Comparison of ENCODE assay signal across 22 cellular contexts in the genomic region with DNA sequence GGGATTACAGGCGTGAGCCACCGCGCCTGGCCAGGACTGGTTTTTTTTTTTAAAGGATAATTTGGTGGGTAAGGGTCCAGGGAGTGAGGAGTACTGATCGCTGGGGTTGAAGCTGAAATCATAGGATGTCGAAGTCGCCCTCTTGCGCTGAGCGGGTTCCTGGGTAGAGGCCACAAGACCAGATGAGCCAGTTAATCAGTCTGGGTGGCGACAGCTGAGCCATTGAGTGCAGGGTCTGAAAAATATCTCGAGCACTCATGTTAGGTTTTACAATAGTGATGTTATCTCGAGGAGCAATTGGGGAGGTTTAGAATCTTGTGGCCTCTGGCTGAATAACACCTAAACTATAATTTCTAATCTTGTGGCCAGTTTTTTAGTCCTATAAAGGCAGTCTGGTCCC. TPM values are rescaled to one million over a fixed set of nuclear protein-coding genes. Genes with fewer than 3 reads are reported as not detected.
"Had no signal": no experiment of that assay in that cellular context is flagged by ENCODE, and none has a peak within 500 bp of the region (broad histone marks: within the 10 kb centered on the region; RNA-seq: fewer than 3 reads in every experiment).

No MANE protein-coding gene starts in this region.

- H3K27me3 ChIP-seq: neutrophil, right lobe of liver, suprapubic skin, thyroid gland, upper lobe of left lung, vagina had no signal

- H3K9me3 ChIP-seq: left ventricle myocardium inferior, lower lobe of right lung, neutrophil, psoas muscle, right lobe of liver, suprapubic skin, thyroid gland, upper lobe of left lung, vagina had no signal

- H3K4me3 ChIP-seq: coronary artery, left ventricle myocardium inferior, lower lobe of right lung, psoas muscle, right lobe of liver, suprapubic skin, thyroid gland, upper lobe of left lung, vagina had no signal

- H3K27ac ChIP-seq: coronary artery, left ventricle myocardium inferior, lower lobe of right lung, neutrophil, psoas muscle, right lobe of liver, suprapubic skin, thyroid gland, upper lobe of left lung, vagina had no signal

- H3K36me3 ChIP-seq: left ventricle myocardium inferior, lower lobe of right lung, neutrophil, right lobe of liver, suprapubic skin, thyroid gland, upper lobe of left lung, vagina had no signal

- ATAC-seq: left cardiac atrium; lower lobe of right lung; psoas muscle; right lobe of liver; stimulated activated effector memory CD8-positive, alpha-beta T cell treated with anti-CD3 and anti-CD28 coated beads, Interleukin-12 subunit alpha, Interleukin-12 subunit beta, amount 100 ng/mL, for 72 hours; stimulated activated naive CD8-positive, alpha-beta T cell treated with anti-CD3 and anti-CD28 coated beads, Interleukin-15, Interleukin-2, amounts not matched to agents 100 U/mL and 50 U/mL, for 24 hours had no signal

- H3K4me1 ChIP-seq: psoas muscle, right lobe of liver, thyroid gland, upper lobe of left lung, vagina had no signal

- DNase-seq: effector CD8-positive, alpha-beta T cell; immature natural killer cell; kidney; left cardiac atrium; left ventricle myocardium inferior; lower lobe of right lung; naive B cell; nephron progenitor cell; psoas muscle; retina; right lobe of liver; stimulated activated CD4-positive, alpha-beta T cell treated with anti-CD3 and anti-CD28 coated beads, Interleukin-4, amount 100 ng/mL, for 1 hour; stimulated activated CD8-positive, alpha-beta memory T cell treated with anti-CD3 and anti-CD28 coated beads, Interleukin-4, amount 100 ng/mL, for 48 hours; stimulated activated naive CD8-positive, alpha-beta T cell treated with anti-CD3 and anti-CD28 coated beads, Interleukin-15, Interleukin-2, amounts not matched to agents 100 U/mL and 50 U/mL, for 24 hours; thyroid gland; upper lobe of left lung had no signal

RNA-seq across cellular contexts. Expression of gene APOL5, which starts 7.8 kb away (rescaled TPM):
- polyA plus RNA-seq: esophagus, immature natural killer cell had no signal
